Comparison of ENCODE assay signal across 1 cellular context in the genomic region with DNA sequence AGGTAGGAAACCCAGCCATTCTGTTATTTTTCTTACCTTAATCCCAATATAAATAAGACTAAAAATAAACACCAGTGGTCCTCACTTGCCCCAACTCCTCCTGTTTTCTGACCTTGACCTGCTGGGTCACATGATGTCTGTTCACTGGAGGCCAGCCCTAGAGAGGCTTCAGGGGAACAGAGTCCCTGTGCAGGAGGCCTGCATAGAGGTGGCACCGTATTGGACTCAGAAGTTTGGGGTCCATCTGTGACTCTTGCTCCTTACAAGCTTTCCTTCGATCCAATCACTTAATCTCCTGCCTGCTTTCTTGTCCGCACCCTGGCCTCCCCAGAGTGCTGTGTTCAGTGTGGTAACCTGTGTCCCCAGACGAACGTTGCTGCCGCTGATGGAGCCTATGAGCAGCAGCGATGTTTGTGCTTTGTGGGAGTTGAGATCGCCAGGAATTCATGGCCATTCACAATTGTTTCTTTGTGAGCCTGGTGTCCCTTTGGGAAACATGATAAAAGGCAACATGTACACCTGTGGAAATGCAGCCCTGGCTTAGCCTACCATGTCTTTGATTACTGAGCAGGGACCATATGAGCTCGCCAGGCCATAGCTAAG.
A peak's percentile ranks its signal among the peaks of the same experiment; 100 is the strongest.
TF ChIP-seq lines count a peak whose summit lies in the region.

No MANE protein-coding gene starts in this region.

TF ChIP-seq in HepG2, 621 proteins besides CTCF, POLR2A, EP300 and RAD21 (continued from another document and continues in another):
- TF ChIP-seq, protein P1, sequence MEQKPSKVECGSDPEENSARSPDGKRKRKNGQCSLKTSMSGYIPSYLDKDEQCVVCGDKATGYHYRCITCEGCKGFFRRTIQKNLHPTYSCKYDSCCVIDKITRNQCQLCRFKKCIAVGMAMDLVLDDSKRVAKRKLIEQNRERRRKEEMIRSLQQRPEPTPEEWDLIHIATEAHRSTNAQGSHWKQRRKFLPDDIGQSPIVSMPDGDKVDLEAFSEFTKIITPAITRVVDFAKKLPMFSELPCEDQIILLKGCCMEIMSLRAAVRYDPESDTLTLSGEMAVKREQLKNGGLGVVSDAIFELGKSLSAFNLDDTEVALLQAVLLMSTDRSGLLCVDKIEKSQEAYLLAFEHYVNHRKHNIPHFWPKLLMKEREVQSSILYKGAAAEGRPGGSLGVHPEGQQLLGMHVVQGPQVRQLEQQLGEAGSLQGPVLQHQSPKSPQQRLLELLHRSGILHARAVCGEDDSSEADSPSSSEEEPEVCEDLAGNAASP (CRISPR knock-in tag; IDR thresholded peaks at IDR 0.05; ENCODE audit: borderline replicate concordance) = peak; percentile 72; the same call in 1 of the 2 replicates
- TF ChIP-seq, protein P2, sequence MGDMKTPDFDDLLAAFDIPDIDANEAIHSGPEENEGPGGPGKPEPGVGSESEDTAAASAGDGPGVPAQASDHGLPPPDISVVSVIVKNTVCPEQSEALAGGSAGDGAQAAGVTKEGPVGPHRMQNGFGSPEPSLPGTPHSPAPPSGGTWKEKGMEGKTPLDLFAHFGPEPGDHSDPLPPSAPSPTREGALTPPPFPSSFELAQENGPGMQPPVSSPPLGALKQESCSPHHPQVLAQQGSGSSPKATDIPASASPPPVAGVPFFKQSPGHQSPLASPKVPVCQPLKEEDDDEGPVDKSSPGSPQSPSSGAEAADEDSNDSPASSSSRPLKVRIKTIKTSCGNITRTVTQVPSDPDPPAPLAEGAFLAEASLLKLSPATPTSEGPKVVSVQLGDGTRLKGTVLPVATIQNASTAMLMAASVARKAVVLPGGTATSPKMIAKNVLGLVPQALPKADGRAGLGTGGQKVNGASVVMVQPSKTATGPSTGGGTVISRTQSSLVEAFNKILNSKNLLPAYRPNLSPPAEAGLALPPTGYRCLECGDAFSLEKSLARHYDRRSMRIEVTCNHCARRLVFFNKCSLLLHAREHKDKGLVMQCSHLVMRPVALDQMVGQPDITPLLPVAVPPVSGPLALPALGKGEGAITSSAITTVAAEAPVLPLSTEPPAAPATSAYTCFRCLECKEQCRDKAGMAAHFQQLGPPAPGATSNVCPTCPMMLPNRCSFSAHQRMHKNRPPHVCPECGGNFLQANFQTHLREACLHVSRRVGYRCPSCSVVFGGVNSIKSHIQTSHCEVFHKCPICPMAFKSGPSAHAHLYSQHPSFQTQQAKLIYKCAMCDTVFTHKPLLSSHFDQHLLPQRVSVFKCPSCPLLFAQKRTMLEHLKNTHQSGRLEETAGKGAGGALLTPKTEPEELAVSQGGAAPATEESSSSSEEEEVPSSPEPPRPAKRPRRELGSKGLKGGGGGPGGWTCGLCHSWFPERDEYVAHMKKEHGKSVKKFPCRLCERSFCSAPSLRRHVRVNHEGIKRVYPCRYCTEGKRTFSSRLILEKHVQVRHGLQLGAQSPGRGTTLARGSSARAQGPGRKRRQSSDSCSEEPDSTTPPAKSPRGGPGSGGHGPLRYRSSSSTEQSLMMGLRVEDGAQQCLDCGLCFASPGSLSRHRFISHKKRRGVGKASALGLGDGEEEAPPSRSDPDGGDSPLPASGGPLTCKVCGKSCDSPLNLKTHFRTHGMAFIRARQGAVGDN (CRISPR knock-in tag; IDR thresholded peaks at IDR 0.05) = peak; percentile 27; the same call in 1 of the 2 replicates
- TF ChIP-seq, protein P3, sequence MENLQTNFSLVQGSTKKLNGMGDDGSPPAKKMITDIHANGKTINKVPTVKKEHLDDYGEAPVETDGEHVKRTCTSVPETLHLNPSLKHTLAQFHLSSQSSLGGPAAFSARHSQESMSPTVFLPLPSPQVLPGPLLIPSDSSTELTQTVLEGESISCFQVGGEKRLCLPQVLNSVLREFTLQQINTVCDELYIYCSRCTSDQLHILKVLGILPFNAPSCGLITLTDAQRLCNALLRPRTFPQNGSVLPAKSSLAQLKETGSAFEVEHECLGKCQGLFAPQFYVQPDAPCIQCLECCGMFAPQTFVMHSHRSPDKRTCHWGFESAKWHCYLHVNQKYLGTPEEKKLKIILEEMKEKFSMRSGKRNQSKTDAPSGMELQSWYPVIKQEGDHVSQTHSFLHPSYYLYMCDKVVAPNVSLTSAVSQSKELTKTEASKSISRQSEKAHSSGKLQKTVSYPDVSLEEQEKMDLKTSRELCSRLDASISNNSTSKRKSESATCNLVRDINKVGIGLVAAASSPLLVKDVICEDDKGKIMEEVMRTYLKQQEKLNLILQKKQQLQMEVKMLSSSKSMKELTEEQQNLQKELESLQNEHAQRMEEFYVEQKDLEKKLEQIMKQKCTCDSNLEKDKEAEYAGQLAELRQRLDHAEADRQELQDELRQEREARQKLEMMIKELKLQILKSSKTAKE (CRISPR knock-in tag; IDR thresholded peaks at IDR 0.05; ENCODE audit: borderline replicate concordance) = peak; percentile 38; the same call in 1 of the 2 replicates
- peak; percentile 73 for TF ChIP-seq ZBTB38 (CRISPR knock-in tag; IDR thresholded peaks at IDR 0.05)
- TF ChIP-seq PITX1 (CRISPR knock-in tag; IDR thresholded peaks at IDR 0.05) = peak; percentile 96
- no peak for TF ChIP-seq ELF1 (CRISPR knock-in tag; IDR thresholded peaks at IDR 0.05)
- TF ChIP-seq MAFG (CRISPR knock-in tag; IDR thresholded peaks at IDR 0.05) = no peak
- no peak for TF ChIP-seq IKZF1 (IDR thresholded peaks at IDR 0.05)
- TF ChIP-seq, protein P4, sequence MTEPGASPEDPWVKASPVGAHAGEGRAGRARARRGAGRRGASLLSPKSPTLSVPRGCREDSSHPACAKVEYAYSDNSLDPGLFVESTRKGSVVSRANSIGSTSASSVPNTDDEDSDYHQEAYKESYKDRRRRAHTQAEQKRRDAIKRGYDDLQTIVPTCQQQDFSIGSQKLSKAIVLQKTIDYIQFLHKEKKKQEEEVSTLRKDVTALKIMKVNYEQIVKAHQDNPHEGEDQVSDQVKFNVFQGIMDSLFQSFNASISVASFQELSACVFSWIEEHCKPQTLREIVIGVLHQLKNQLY (CRISPR knock-in tag; IDR thresholded peaks at IDR 0.05) = no peak
- TF ChIP-seq, protein P5, sequence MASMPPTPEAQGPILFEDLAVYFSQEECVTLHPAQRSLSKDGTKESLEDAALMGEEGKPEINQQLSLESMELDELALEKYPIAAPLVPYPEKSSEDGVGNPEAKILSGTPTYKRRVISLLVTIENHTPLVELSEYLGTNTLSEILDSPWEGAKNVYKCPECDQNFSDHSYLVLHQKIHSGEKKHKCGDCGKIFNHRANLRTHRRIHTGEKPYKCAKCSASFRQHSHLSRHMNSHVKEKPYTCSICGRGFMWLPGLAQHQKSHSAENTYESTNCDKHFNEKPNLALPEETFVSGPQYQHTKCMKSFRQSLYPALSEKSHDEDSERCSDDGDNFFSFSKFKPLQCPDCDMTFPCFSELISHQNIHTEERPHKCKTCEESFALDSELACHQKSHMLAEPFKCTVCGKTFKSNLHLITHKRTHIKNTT (CRISPR knock-in tag; IDR thresholded peaks at IDR 0.05) = no peak
- TF ChIP-seq ZNF329 (CRISPR knock-in tag; IDR thresholded peaks at IDR 0.05; ENCODE audit: low read depth) = no peak
- peak; percentile 80 for TF ChIP-seq RARA (CRISPR knock-in tag; IDR thresholded peaks at IDR 0.05)
- no peak for TF ChIP-seq ZBTB7B (CRISPR knock-in tag; IDR thresholded peaks at IDR 0.05)
- TF ChIP-seq SALL1 (CRISPR knock-in tag; IDR thresholded peaks at IDR 0.05) = 0 out of 2 replicates have a peak, but pooled peaks have one; percentile 31
- TF ChIP-seq TEAD3 (CRISPR knock-in tag; optimal IDR thresholded peaks at IDR 0.05; ENCODE audit: borderline replicate concordance) = no peak
- no peak for TF ChIP-seq ZNF354B (CRISPR knock-in tag; IDR thresholded peaks at IDR 0.05)
- no peak for TF ChIP-seq ZFP1 (CRISPR knock-in tag; IDR thresholded peaks at IDR 0.05)
- TF ChIP-seq ZNF33A (CRISPR knock-in tag; IDR thresholded peaks at IDR 0.05; ENCODE audit: borderline replicate concordance) = no peak
- no peak for TF ChIP-seq SOX13 (IDR thresholded peaks at IDR 0.05)
- TF ChIP-seq SOX13 (CRISPR knock-in tag; conservative IDR thresholded peaks at IDR 0.05 in 1 of 2, IDR thresholded peaks at IDR 0.05 in 1 of 2) = no peak
- TF ChIP-seq ONECUT2 (CRISPR knock-in tag; IDR thresholded peaks at IDR 0.05) = no peak
- peak; percentile 39; the same call in 1 of the 2 replicates for TF ChIP-seq ZNF350 (CRISPR knock-in tag; IDR thresholded peaks at IDR 0.05; ENCODE audit: borderline replicate concordance, low read depth)
- TF ChIP-seq FOXA3 (CRISPR knock-in tag; IDR thresholded peaks at IDR 0.05) = peak; percentile 40; the same call in 1 of the 2 replicates
- TF ChIP-seq, protein P6, sequence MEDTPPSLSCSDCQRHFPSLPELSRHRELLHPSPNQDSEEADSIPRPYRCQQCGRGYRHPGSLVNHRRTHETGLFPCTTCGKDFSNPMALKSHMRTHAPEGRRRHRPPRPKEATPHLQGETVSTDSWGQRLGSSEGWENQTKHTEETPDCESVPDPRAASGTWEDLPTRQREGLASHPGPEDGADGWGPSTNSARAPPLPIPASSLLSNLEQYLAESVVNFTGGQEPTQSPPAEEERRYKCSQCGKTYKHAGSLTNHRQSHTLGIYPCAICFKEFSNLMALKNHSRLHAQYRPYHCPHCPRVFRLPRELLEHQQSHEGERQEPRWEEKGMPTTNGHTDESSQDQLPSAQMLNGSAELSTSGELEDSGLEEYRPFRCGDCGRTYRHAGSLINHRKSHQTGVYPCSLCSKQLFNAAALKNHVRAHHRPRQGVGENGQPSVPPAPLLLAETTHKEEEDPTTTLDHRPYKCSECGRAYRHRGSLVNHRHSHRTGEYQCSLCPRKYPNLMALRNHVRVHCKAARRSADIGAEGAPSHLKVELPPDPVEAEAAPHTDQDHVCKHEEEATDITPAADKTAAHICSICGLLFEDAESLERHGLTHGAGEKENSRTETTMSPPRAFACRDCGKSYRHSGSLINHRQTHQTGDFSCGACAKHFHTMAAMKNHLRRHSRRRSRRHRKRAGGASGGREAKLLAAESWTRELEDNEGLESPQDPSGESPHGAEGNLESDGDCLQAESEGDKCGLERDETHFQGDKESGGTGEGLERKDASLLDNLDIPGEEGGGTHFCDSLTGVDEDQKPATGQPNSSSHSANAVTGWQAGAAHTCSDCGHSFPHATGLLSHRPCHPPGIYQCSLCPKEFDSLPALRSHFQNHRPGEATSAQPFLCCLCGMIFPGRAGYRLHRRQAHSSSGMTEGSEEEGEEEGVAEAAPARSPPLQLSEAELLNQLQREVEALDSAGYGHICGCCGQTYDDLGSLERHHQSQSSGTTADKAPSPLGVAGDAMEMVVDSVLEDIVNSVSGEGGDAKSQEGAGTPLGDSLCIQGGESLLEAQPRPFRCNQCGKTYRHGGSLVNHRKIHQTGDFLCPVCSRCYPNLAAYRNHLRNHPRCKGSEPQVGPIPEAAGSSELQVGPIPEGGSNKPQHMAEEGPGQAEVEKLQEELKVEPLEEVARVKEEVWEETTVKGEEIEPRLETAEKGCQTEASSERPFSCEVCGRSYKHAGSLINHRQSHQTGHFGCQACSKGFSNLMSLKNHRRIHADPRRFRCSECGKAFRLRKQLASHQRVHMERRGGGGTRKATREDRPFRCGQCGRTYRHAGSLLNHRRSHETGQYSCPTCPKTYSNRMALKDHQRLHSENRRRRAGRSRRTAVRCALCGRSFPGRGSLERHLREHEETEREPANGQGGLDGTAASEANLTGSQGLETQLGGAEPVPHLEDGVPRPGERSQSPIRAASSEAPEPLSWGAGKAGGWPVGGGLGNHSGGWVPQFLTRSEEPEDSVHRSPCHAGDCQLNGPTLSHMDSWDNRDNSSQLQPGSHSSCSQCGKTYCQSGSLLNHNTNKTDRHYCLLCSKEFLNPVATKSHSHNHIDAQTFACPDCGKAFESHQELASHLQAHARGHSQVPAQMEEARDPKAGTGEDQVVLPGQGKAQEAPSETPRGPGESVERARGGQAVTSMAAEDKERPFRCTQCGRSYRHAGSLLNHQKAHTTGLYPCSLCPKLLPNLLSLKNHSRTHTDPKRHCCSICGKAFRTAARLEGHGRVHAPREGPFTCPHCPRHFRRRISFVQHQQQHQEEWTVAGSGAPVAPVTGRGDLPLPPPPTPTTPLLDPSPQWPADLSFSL (CRISPR knock-in tag; IDR thresholded peaks at IDR 0.05) = no peak
- no peak; the same call in 1 of the 2 replicates for TF ChIP-seq FOXK1 (CRISPR knock-in tag; IDR thresholded peaks at IDR 0.05; ENCODE audit: borderline replicate concordance, low read depth)
- TF ChIP-seq ZNF747 (CRISPR knock-in tag; IDR thresholded peaks at IDR 0.05; ENCODE audit: borderline replicate concordance) = no peak
- TF ChIP-seq ZNF709 (CRISPR knock-in tag; IDR thresholded peaks at IDR 0.05) = no peak
- TF ChIP-seq, protein P7, sequence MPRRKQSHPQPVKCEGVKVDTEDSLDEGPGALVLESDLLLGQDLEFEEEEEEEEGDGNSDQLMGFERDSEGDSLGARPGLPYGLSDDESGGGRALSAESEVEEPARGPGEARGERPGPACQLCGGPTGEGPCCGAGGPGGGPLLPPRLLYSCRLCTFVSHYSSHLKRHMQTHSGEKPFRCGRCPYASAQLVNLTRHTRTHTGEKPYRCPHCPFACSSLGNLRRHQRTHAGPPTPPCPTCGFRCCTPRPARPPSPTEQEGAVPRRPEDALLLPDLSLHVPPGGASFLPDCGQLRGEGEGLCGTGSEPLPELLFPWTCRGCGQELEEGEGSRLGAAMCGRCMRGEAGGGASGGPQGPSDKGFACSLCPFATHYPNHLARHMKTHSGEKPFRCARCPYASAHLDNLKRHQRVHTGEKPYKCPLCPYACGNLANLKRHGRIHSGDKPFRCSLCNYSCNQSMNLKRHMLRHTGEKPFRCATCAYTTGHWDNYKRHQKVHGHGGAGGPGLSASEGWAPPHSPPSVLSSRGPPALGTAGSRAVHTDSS (CRISPR knock-in tag; conservative IDR thresholded peaks at IDR 0.05) = no peak
- TF ChIP-seq ZNF570 (CRISPR knock-in tag; IDR thresholded peaks at IDR 0.05; ENCODE audit: borderline replicate concordance) = no peak
- no peak for TF ChIP-seq ZMYM2 (CRISPR knock-in tag; IDR thresholded peaks at IDR 0.05)
- TF ChIP-seq, protein P8, sequence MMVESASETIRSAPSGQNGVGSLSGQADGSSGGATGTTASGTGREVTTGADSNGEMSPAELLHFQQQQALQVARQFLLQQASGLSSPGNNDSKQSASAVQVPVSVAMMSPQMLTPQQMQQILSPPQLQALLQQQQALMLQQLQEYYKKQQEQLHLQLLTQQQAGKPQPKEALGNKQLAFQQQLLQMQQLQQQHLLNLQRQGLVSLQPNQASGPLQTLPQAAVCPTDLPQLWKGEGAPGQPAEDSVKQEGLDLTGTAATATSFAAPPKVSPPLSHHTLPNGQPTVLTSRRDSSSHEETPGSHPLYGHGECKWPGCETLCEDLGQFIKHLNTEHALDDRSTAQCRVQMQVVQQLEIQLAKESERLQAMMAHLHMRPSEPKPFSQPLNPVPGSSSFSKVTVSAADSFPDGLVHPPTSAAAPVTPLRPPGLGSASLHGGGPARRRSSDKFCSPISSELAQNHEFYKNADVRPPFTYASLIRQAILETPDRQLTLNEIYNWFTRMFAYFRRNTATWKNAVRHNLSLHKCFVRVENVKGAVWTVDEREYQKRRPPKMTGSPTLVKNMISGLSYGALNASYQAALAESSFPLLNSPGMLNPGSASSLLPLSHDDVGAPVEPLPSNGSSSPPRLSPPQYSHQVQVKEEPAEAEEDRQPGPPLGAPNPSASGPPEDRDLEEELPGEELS (CRISPR knock-in tag; IDR thresholded peaks at IDR 0.05) = peak; percentile 30; the same call in 1 of the 2 replicates
